27 cellular contexts compared by ENCODE assay signal in the genomic region with DNA sequence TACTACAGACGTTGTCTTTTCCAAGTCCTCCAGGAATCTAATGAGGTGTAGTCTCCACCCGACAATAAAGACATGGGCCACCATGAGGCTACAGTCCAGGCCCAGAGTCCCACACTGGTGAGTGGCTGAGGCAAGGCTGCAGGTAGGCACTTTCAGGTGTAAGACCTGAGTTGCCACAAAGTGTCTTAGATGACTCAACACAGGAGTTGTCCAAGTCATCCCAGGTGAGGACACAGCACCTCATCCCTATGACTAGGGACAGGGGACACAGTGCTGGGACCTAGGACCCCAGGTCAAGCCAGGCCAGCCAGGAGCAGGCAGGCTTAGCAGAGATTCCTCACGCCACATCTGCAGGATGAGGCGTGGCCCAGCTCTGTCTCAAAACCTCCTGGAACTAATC.
"Had no signal": no experiment of that assay in that cellular context is flagged by ENCODE, and none has a peak within 500 bp of the region (broad histone marks: within the 10 kb centered on the region; RNA-seq: fewer than 3 reads in every experiment).

No MANE protein-coding gene starts in this region.

- H3K36me3 Mint-ChIP-seq: activated naive CD8-positive, alpha-beta T cell treated with anti-CD3 and anti-CD28 coated beads, Interleukin-2, amount 10 ng/mL, durations not matched to agents 7 days and 5 days; T-cell had no signal

- H3K4me3 ChIP-seq: adrenal gland, MG63, SK-N-MC had no signal

- H3K27me3 ChIP-seq: adrenal gland, MG63 had no signal

- ATAC-seq: activated CD4-positive, alpha-beta T cell treated with anti-CD3 and anti-CD28 coated beads for 36 hours; activated T-cell treated with anti-CD3 and anti-CD28 coated beads, Interleukin-2, amount 50 U/mL, for 4 hours; Panc1; Right ventricle myocardium inferior had no signal

- H3K4me3 Mint-ChIP-seq: activated CD4-positive, alpha-beta memory T cell treated with anti-CD3 and anti-CD28 coated beads, Interleukin-2, amount 10 ng/mL, durations not matched to agents 7 days and 5 days; activated CD4-positive, alpha-beta T cell treated with anti-CD3 and anti-CD28 coated beads for 36 hours; activated naive CD8-positive, alpha-beta T cell treated with anti-CD3 and anti-CD28 coated beads, Interleukin-2, amount 10 ng/mL, durations not matched to agents 7 days and 5 days; activated T-cell treated with anti-CD3 and anti-CD28 coated beads, Interleukin-2, amount 50 U/mL, for 4 hours; central memory CD8-positive, alpha-beta T cell; T-cell had no signal

- H3K4me1 Mint-ChIP-seq: activated CD4-positive, alpha-beta memory T cell treated with anti-CD3 and anti-CD28 coated beads, Interleukin-2, amount 10 ng/mL, durations not matched to agents 7 days and 5 days; activated CD4-positive, alpha-beta T cell treated with anti-CD3 and anti-CD28 coated beads for 36 hours; activated naive CD8-positive, alpha-beta T cell treated with anti-CD3 and anti-CD28 coated beads, Interleukin-2, amount 10 ng/mL, durations not matched to agents 7 days and 5 days; central memory CD8-positive, alpha-beta T cell; T-cell had no signal

- H3K27ac ChIP-seq: adrenal gland, SK-N-MC, WERI-Rb-1 had no signal

- H3K27me3 Mint-ChIP-seq: activated CD4-positive, alpha-beta memory T cell treated with anti-CD3 and anti-CD28 coated beads, Interleukin-2, amount 10 ng/mL, durations not matched to agents 7 days and 5 days; activated CD4-positive, alpha-beta T cell treated with anti-CD3 and anti-CD28 coated beads for 36 hours; activated naive CD8-positive, alpha-beta T cell treated with anti-CD3 and anti-CD28 coated beads, Interleukin-2, amount 10 ng/mL, durations not matched to agents 7 days and 5 days; central memory CD8-positive, alpha-beta T cell had no signal

- H3K9me3 Mint-ChIP-seq: activated CD4-positive, alpha-beta memory T cell treated with anti-CD3 and anti-CD28 coated beads, Interleukin-2, amount 10 ng/mL, durations not matched to agents 7 days and 5 days; activated naive CD8-positive, alpha-beta T cell treated with anti-CD3 and anti-CD28 coated beads, Interleukin-2, amount 10 ng/mL, durations not matched to agents 7 days and 5 days; activated T-cell treated with anti-CD3 and anti-CD28 coated beads, Interleukin-2, amount 50 U/mL, for 4 hours; central memory CD8-positive, alpha-beta T cell; T-cell had no signal

- H3K4me1 ChIP-seq: adrenal gland had no signal

- DNase-seq: activated CD4-positive, alpha-beta memory T cell treated with anti-CD3 and anti-CD28 coated beads, Interleukin-2, amount 10 ng/mL, durations not matched to agents 7 days and 5 days; activated CD4-positive, alpha-beta T cell treated with anti-CD3 and anti-CD28 coated beads for 36 hours; activated CD4-positive, alpha-beta T cell treated with anti-CD3 and anti-CD28 coated beads, Interleukin-2, amount 50 U/mL, for 1 hour; activated gamma-delta T cell treated with Interleukin-2 at 50 U/mL for 16 hours; activated naive CD4-positive, alpha-beta T cell treated with anti-CD3 and anti-CD28 coated beads, Interleukin-2, amount 50 U/mL, for 16 hours; activated naive CD8-positive, alpha-beta T cell treated with anti-CD3 and anti-CD28 coated beads, Interleukin-2, amount 10 ng/mL, durations not matched to agents 7 days and 5 days; activated T-cell treated with anti-CD3 and anti-CD28 coated beads, Interleukin-2, amount 50 U/mL, for 4 hours; adrenal gland; MG63; MV-4-11; NCI-H1092 treated with DMSO at 0.1 percent for 48 hours; NCI-H1436; NCI-H1694 treated with DMSO at 0.1 percent for 48 hours; NCI-H2029 treated with DMSO at 0.1 percent for 48 hours; NCI-H345; NCI-H510A; NCI-H526 treated with DMSO at 0.1 percent for 48 hours; NCI-H82; NK-92 treated with Interleukin-12 subunit alpha and Interleukin-12 subunit beta, amount 100 ng/mL, for 24 hours; OCI-M1; RPMI8226; T-cell; WERI-Rb-1 had no signal

- H3K9me3 ChIP-seq: adrenal gland, MG63 had no signal

- H3K27ac Mint-ChIP-seq: activated CD4-positive, alpha-beta memory T cell treated with anti-CD3 and anti-CD28 coated beads, Interleukin-2, amount 10 ng/mL, durations not matched to agents 7 days and 5 days; activated CD4-positive, alpha-beta T cell treated with anti-CD3 and anti-CD28 coated beads for 36 hours; activated naive CD8-positive, alpha-beta T cell treated with anti-CD3 and anti-CD28 coated beads, Interleukin-2, amount 10 ng/mL, durations not matched to agents 7 days and 5 days; T-cell had no signal

- H3K36me3 ChIP-seq: adrenal gland, MG63, WERI-Rb-1 had no signal
